In genomic region chr14:23167006-23167847, GRCh38 we compare ENCODE assay signal across 1 cellular context.
TF ChIP-seq lines count a peak whose summit lies in the region.

No MANE protein-coding gene starts in this region.

TF ChIP-seq in K562, 482 proteins besides CTCF, POLR2A, EP300 and RAD21 (continued from another document):
- TF ChIP-seq FOXK1 (CRISPR knock-in tag; IDR thresholded peaks at IDR 0.05; ENCODE audit: borderline replicate concordance) (no peak), BMI1 (IDR thresholded peaks at IDR 0.05; ENCODE audit: low read length) (no peak), NR3C1 (CRISPR knock-in tag; IDR thresholded peaks at IDR 0.05) (no peak), ZNF512 (tag; IDR thresholded peaks at IDR 0.05) (no peak), GTF2A2 (tag; IDR thresholded peaks at IDR 0.05) (no peak), HDAC8 (tag; IDR thresholded peaks at IDR 0.05) (no peak), EGR1 (conservative IDR thresholded peaks at IDR 0.05) (peak; percentile 62), SAFB (IDR thresholded peaks at IDR 0.05; ENCODE audit: borderline replicate concordance, low read depth, low read length) (no peak), ZNF589 (CRISPR knock-in tag; IDR thresholded peaks at IDR 0.05; ENCODE audit: low read depth) (no peak), ZNF830 (CRISPR knock-in tag; IDR thresholded peaks at IDR 0.05) (no peak), ATF3 (IDR thresholded peaks at IDR 0.05) (no peak), ATF3 (CRISPR knock-in tag; conservative IDR thresholded peaks at IDR 0.05) (no peak), FOXO4 (CRISPR knock-in tag; IDR thresholded peaks at IDR 0.05) (no peak), VEZF1 (CRISPR knock-in tag; IDR thresholded peaks at IDR 0.05) (no peak), RBBP5 (IDR thresholded peaks at IDR 0.05; ENCODE audit: borderline replicate concordance, insufficient read depth, low read length, poor library complexity, severe bottlenecking) (peak; percentile 23), SIN3B (IDR thresholded peaks at IDR 0.05; ENCODE audit: low read depth) (no peak), GATAD2B (IDR thresholded peaks at IDR 0.05; ENCODE audit: borderline replicate concordance) (no peak), ZBTB12 (CRISPR knock-in tag; IDR thresholded peaks at IDR 0.05) (0 out of 2 replicates have a peak, but pooled peaks have one; percentile 13), CTBP1 (IDR thresholded peaks at IDR 0.05; ENCODE audit: borderline replicate concordance) (no peak), KLF1 (tag; IDR thresholded peaks at IDR 0.05) (no peak), CHCHD3 (CRISPR knock-in tag; IDR thresholded peaks at IDR 0.05) (no peak), NFE2 (IDR thresholded peaks at IDR 0.05; ENCODE audit: low read depth) (peak; percentile 69), NFYB (IDR thresholded peaks at IDR 0.05; ENCODE audit: extremely low read depth, insufficient read length) (no peak), MBD2 (IDR thresholded peaks at IDR 0.05; ENCODE audit: borderline replicate concordance, low read depth) (peak; percentile 39; the same call in 1 of the 2 replicates), ZNF77 (CRISPR knock-in tag; IDR thresholded peaks at IDR 0.05) (no peak), BCL6 (CRISPR knock-in tag; IDR thresholded peaks at IDR 0.05) (no peak), CBX5 (IDR thresholded peaks at IDR 0.05; ENCODE audit: borderline replicate concordance, low read depth) (no peak), TCF3 (CRISPR knock-in tag; IDR thresholded peaks at IDR 0.05) (0 out of 2 replicates have a peak, but pooled peaks have one; percentile 16), KDM5B (IDR thresholded peaks at IDR 0.05; ENCODE audit: insufficient replicate concordance, low read depth, low read length) (no peak)
- TF ChIP-seq, protein P1, sequence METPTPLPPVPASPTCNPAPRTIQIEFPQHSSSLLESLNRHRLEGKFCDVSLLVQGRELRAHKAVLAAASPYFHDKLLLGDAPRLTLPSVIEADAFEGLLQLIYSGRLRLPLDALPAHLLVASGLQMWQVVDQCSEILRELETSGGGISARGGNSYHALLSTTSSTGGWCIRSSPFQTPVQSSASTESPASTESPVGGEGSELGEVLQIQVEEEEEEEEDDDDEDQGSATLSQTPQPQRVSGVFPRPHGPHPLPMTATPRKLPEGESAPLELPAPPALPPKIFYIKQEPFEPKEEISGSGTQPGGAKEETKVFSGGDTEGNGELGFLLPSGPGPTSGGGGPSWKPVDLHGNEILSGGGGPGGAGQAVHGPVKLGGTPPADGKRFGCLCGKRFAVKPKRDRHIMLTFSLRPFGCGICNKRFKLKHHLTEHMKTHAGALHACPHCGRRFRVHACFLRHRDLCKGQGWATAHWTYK (CRISPR knock-in tag; IDR thresholded peaks at IDR 0.05) = no peak
- TF ChIP-seq, protein P2, sequence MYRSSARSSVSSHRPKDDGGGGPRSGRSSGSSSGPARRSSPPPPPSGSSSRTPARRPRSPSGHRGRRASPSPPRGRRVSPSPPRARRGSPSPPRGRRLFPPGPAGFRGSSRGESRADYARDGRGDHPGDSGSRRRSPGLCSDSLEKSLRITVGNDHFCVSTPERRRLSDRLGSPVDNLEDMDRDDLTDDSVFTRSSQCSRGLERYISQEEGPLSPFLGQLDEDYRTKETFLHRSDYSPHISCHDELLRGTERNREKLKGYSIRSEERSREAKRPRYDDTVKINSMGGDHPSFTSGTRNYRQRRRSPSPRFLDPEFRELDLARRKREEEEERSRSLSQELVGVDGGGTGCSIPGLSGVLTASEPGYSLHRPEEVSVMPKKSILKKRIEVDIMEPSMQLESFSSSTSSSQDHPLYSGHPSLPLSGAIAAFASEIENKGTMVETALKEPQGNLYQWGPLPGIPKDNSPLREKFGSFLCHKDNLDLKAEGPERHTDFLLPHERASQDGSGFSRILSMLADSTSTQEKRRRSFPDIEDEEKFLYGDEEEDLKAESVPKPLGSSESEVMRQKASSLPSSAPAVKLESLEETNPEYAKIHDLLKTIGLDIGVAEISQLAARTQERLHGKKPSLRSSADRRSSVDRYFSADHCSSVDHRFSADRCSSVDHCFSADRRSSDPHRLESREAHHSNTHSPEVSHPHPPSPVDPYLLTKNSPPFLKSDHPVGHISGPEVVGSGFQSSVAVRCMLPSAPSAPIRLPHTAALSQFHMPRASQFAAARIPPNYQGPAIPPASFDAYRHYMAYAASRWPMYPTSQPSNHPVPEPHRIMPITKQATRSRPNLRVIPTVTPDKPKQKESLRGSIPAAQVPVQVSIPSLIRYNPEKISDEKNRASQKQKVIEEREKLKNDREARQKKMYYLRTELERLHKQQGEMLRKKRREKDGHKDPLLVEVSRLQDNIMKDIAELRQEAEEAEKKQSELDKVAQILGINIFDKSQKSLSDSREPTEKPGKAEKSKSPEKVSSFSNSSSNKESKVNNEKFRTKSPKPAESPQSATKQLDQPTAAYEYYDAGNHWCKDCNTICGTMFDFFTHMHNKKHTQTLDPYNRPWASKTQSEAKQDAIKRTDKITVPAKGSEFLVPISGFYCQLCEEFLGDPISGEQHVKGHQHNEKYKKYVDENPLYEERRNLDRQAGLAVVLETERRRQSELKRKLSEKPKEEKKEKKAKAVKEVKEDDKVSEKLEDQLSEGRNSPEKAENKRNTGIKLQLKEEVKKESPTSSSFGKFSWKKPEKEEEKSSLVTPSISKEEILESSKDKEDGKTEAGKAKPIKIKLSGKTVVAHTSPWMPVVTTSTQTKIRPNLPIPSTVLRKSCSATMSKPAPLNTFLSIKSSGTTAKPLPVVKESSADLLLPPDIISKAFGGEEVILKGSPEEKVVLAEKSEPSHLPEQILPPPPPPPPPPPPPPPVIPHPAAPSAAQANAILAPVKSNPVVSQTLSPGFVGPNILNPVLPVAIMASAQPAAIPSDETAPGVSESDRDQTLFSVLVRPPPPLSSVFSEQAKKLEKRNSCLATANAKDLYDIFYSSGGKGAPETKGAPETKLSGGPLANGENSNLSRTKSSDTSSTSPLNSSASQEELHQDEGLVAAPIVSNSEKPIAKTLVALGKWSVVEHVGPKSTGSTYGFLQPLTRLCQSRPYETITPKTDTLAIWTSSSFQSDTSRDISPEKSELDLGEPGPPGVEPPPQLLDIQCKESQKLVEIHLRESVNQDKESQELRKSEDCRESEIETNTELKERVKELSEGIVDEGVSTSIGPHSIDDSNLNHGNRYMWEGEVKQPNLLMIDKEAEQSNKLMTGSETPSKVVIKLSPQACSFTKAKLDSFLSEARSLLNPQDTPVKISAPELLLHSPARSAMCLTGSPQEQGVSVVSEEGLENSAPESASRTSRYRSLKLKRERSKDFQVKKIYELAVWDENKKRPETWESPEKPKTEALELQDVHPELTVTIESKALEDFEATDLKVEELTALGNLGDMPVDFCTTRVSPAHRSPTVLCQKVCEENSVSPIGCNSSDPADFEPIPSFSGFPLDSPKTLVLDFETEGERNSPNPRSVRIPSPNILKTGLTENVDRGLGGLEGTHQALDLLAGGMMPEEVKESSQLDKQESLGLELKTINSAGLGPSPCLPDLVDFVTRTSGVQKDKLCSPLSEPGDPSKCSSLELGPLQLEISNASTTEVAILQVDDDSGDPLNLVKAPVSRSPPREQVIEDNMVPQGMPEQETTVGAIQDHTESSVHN (IDR thresholded peaks at IDR 0.05; ENCODE audit: borderline replicate concordance in 1 of 2, low read depth in 1 of 2) = no peak
- TF ChIP-seq, protein P3, sequence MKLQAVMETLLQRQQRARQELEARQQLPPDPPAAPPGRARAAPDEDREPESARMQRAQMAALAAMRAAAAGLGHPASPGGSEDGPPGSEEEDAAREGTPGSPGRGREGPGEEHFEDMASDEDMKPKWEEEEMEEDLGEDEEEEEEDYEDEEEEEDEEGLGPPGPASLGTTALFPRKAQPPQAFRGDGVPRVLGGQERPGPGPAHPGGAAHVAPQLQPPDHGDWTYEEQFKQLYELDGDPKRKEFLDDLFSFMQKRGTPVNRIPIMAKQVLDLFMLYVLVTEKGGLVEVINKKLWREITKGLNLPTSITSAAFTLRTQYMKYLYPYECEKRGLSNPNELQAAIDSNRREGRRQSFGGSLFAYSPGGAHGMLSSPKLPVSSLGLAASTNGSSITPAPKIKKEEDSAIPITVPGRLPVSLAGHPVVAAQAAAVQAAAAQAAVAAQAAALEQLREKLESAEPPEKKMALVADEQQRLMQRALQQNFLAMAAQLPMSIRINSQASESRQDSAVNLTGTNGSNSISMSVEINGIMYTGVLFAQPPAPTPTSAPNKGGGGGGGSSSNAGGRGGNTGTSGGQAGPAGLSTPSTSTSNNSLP (IDR thresholded peaks at IDR 0.05; ENCODE audit: borderline replicate concordance, low read depth, low read length) = no peak
- TF ChIP-seq, protein P4, sequence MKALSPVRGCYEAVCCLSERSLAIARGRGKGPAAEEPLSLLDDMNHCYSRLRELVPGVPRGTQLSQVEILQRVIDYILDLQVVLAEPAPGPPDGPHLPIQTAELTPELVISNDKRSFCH (CRISPR knock-in tag; IDR thresholded peaks at IDR 0.05) = no peak
- TF ChIP-seq, protein P4 (tag; IDR thresholded peaks at IDR 0.05) = peak; percentile 40; the same call in 1 of the 2 replicates
- TF ChIP-seq, protein P5, sequence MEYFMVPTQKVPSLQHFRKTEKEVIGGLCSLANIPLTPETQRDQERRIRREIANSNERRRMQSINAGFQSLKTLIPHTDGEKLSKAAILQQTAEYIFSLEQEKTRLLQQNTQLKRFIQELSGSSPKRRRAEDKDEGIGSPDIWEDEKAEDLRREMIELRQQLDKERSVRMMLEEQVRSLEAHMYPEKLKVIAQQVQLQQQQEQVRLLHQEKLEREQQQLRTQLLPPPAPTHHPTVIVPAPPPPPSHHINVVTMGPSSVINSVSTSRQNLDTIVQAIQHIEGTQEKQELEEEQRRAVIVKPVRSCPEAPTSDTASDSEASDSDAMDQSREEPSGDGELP (CRISPR knock-in tag; IDR thresholded peaks at IDR 0.05; ENCODE audit: borderline replicate concordance) = peak; percentile 31; the same call in 1 of the 2 replicates
